Comparison of ENCODE assay signal across 8 cellular contexts in genomic region chr3:42961633-42962032, GRCh38. TPM values are rescaled to one million over a fixed set of nuclear protein-coding genes. Genes with fewer than 3 reads are reported as not detected.
A peak's percentile ranks its signal among the peaks of the same experiment; 100 is the strongest.
DNase-seq lines count a peak whose midpoint lies in the region; ATAC-seq and TF ChIP-seq lines count a peak whose summit lies in the region.

No MANE protein-coding gene starts in this region.

- no peaks in the 10 kb centered on the region for H3K9me3 ChIP-seq in adipocyte (ENCODE audit: control insufficient read depth, low read length)
- H3K9me3 ChIP-seq in cardiac muscle cell (ENCODE audit: low read depth) = no peaks in the 10 kb centered on the region

- TF ChIP-seq CTCF in GM10248 (IDR thresholded peaks at IDR 0.05; ENCODE audit: control extremely low read depth, extremely low read depth, low read depth, missing control alignments) (peak; percentile 30), cardiac muscle cell (IDR thresholded peaks at IDR 0.05; ENCODE audit: low read depth, low read length) (peak; percentile 63)

- no peaks in the 10 kb centered on the region for H3K36me3 ChIP-seq in adipocyte (ENCODE audit: control insufficient read depth, insufficient read depth, low read length, severe bottlenecking)
- H3K36me3 ChIP-seq in cardiac muscle cell = no peaks in the 10 kb centered on the region

- CTCF ChIA-PET in GM10248 (lab: Yijun Ruan, JAX) = interaction anchor here (0.8 to 2.1 kb wide), 21 partner anchors 8 to 542 kb away, joined by 3 to 8 read pairs (median 4); partner anchors contain the start of gene GASK1A

- H3K9ac ChIP-seq in adipocyte (ENCODE audit: low read length) = peak overlapping the region; percentile 31

- DNase-seq in AG08396 (ENCODE audit: low spot score) (peak; percentile 62), GM10248 (ENCODE audit: extremely low spot score) (no peak), NCI-H2171 treated with DMSO at 0.1 percent for 48 hours (lab: John Stamatoyannopoulos, UW) (peak; percentile 22), adipocyte (ENCODE audit: low read depth) (peak; percentile 87), cardiac muscle cell (ENCODE audit: low read depth in 1 of 2, low spot score in 1 of 2) (peak; percentile 70 to 75), putamen (ENCODE audit: low spot score) (peak; percentile 64)

- H3K4me1 ChIP-seq in adipocyte (ENCODE audit: control insufficient read depth, insufficient read depth, low read length) (no peaks in the 10 kb centered on the region), cardiac muscle cell (ENCODE audit: low read depth) (no peaks in the 10 kb centered on the region)

- ATAC-seq in HG02970 (IDR thresholded peaks at IDR 0.05; ENCODE audit: low FRiP score, unreplicated experiment) (no peak), GM19463 (IDR thresholded peaks at IDR 0.05; ENCODE audit: unreplicated experiment) (no peak)

- no peak overlapping the region for H3K27ac ChIP-seq in cardiac muscle cell

- H3K27me3 ChIP-seq in adipocyte (replicated peaks; ENCODE audit: control insufficient read depth, insufficient read depth, low read length) (no peaks in the 10 kb centered on the region), cardiac muscle cell (peaks cover 24% of the 10 kb centered on the region)

- H3K4me3 ChIP-seq in adipocyte (ENCODE audit: low read length) = no peak overlapping the region
- no peak overlapping the region for H3K4me3 ChIP-seq in cardiac muscle cell

- POLR2A ChIA-PET in GM10248 (lab: Yijun Ruan, JAX) = no interaction called here

RNA-seq across cellular contexts. Expression of gene GASK1A, which starts 17.5 kb away (rescaled TPM):
- total RNA-seq in cardiac muscle cell = 0.78 and 0.80 TPM in 2 replicates
- polyA plus RNA-seq in cardiac muscle cell = 0.22 and 0.66 TPM in 2 replicates

RNA-seq across cellular contexts. Expression of gene ZNF662, which starts 55.7 kb away (rescaled TPM):
- total RNA-seq in cardiac muscle cell = 0.14 and 0.21 TPM in 2 replicates
- polyA plus RNA-seq in cardiac muscle cell = 0.04 TPM in 1 of 2 replicates, not detected in the other
